1 cellular context compared by ENCODE assay signal in the genomic region with DNA sequence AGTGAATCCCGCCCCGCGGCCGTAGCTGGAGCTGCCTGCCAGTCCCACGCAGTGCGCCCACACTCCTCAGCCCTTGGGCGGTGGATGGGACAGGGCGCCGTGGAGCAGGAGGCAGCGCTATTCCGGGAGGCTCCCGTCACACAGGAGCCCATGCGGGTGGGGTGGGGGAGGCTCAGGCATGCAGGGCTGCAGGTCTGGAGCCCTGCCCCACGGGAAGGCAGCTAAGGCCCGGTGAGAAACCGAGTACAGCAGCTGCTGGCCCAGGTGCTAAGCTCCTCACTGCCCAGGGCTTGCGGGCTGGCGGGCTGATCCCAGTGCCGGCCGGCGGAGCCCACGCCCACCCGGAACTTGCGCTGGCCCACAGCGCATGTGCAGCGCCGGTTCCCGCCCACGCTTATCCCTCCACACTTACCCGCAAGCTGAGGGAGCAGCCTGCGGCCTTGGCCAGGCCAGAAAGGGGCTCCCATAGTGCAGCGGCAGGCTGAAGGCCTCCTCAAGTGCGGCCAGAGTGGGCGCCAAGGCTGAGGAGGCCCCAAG.
TF ChIP-seq lines count a peak whose summit lies in the region.

No MANE protein-coding gene starts in this region.

TF ChIP-seq in SK-N-SH, 30 proteins besides CTCF, POLR2A, EP300 and RAD21 (continued from another document):
- TF ChIP-seq, protein P1, sequence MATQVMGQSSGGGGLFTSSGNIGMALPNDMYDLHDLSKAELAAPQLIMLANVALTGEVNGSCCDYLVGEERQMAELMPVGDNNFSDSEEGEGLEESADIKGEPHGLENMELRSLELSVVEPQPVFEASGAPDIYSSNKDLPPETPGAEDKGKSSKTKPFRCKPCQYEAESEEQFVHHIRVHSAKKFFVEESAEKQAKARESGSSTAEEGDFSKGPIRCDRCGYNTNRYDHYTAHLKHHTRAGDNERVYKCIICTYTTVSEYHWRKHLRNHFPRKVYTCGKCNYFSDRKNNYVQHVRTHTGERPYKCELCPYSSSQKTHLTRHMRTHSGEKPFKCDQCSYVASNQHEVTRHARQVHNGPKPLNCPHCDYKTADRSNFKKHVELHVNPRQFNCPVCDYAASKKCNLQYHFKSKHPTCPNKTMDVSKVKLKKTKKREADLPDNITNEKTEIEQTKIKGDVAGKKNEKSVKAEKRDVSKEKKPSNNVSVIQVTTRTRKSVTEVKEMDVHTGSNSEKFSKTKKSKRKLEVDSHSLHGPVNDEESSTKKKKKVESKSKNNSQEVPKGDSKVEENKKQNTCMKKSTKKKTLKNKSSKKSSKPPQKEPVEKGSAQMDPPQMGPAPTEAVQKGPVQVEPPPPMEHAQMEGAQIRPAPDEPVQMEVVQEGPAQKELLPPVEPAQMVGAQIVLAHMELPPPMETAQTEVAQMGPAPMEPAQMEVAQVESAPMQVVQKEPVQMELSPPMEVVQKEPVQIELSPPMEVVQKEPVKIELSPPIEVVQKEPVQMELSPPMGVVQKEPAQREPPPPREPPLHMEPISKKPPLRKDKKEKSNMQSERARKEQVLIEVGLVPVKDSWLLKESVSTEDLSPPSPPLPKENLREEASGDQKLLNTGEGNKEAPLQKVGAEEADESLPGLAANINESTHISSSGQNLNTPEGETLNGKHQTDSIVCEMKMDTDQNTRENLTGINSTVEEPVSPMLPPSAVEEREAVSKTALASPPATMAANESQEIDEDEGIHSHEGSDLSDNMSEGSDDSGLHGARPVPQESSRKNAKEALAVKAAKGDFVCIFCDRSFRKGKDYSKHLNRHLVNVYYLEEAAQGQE (IDR thresholded peaks at IDR 0.05; ENCODE audit: low read depth, low read length): no peak
- TF ChIP-seq USF1 (IDR thresholded peaks at IDR 0.05; ENCODE audit: borderline replicate concordance, low read depth): no peak
- TF ChIP-seq, protein P2, sequence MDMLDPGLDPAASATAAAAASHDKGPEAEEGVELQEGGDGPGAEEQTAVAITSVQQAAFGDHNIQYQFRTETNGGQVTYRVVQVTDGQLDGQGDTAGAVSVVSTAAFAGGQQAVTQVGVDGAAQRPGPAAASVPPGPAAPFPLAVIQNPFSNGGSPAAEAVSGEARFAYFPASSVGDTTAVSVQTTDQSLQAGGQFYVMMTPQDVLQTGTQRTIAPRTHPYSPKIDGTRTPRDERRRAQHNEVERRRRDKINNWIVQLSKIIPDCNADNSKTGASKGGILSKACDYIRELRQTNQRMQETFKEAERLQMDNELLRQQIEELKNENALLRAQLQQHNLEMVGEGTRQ (IDR thresholded peaks at IDR 0.05; ENCODE audit: borderline replicate concordance, low read depth, low read length): no peak
- no peak for TF ChIP-seq CHD2 (IDR thresholded peaks at IDR 0.05; ENCODE audit: low read length, partially characterized antibody)
- no peak for TF ChIP-seq NRF1 (IDR thresholded peaks at IDR 0.05; ENCODE audit: low read depth, low read length)
TF ChIP-seq in SK-N-SH: peak in this region for 0.
